In the genomic region with DNA sequence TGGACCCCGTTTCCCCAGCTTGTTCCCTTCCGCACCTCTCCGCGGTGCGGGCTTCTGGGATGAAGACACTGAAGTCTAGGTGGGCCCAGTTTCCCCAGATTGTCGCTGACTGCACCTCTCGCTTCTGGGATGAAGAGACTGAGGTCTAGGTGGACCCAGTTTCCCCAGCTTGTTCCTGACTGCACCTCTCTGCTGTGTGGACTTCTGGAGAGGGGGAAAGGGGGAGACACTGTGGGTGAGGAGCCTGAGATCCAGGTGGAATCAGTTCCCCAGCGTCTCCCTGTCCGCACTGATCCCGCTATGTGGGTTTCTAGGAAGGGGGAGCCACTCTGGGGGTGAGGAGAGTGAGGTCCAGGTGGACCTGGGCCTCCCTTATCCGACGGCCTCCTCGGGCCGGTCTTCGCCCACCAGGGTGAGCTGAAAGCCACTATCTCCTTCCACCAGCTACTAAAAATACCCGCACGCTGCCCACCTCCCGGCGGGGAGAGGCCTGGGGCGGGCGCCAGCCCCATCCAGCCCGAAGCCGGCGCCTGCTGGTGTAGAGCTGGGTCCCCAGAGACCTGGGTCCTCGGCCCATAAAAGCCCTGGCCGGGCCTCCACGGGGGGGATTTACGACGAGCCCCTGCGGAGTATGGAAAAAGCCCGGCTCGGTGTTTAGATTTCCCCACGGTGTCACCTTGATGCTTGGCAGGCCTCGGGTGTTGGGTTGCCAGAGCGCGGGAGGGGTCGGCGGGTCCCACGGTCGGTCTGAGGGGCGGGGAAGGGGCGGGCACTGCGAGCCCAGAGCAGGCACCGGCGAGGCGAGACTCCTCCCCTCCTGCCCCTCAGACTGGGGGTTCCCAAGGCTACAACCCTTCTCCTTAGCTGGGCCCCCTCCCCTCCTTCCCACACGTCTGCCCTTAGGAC, we compare ENCODE assay signal across 8 cellular contexts. TPM values are rescaled to one million over a fixed set of nuclear protein-coding genes. Genes with fewer than 3 reads are reported as not detected.
A peak's percentile ranks its signal among the peaks of the same experiment; 100 is the strongest.
DNase-seq lines count a peak whose midpoint lies in the region; ATAC-seq, FAIRE-seq and TF ChIP-seq lines count a peak whose summit lies in the region.

No MANE protein-coding gene starts in this region.

- peak overlapping the region; percentile 99 for H3K4me3 Mint-ChIP-seq in activated naive CD8-positive, alpha-beta T cell treated with anti-CD3 and anti-CD28 coated beads, Interleukin-2, amount 10 ng/mL, durations not matched to agents 7 days and 5 days

- H3K4me3 ChIP-seq in iPS-11a (ENCODE audit: low read depth, low read length) = peak overlapping the region; percentile 64

- no peak for FAIRE-seq in GM12891 (lab: Jason Lieb, UNC)

- peak overlapping the region; percentile 100 for H3K27ac Mint-ChIP-seq in activated naive CD8-positive, alpha-beta T cell treated with anti-CD3 and anti-CD28 coated beads, Interleukin-2, amount 10 ng/mL, durations not matched to agents 7 days and 5 days

- peaks cover 5% of the 10 kb centered on the region for H3K4me1 Mint-ChIP-seq in activated naive CD8-positive, alpha-beta T cell treated with anti-CD3 and anti-CD28 coated beads, Interleukin-2, amount 10 ng/mL, durations not matched to agents 7 days and 5 days

- no peak for ATAC-seq in activated naive CD8-positive, alpha-beta T cell treated with anti-CD3 and anti-CD28 coated beads, Interleukin-2, amount 10 ng/mL, durations not matched to agents 7 days and 5 days (ENCODE audit: low read depth)
- ATAC-seq in GM19397 (IDR thresholded peaks at IDR 0.05; ENCODE audit: unreplicated experiment) = no peak
- ATAC-seq in GM18498 (IDR thresholded peaks at IDR 0.05; ENCODE audit: unreplicated experiment) = no peak

- H3K36me3 Mint-ChIP-seq in activated naive CD8-positive, alpha-beta T cell treated with anti-CD3 and anti-CD28 coated beads, Interleukin-2, amount 10 ng/mL, durations not matched to agents 7 days and 5 days = peaks cover 2% of the 10 kb centered on the region

- no peaks in the 10 kb centered on the region for H3K9me3 Mint-ChIP-seq in activated naive CD8-positive, alpha-beta T cell treated with anti-CD3 and anti-CD28 coated beads, Interleukin-2, amount 10 ng/mL, durations not matched to agents 7 days and 5 days

- H3K27me3 Mint-ChIP-seq in activated naive CD8-positive, alpha-beta T cell treated with anti-CD3 and anti-CD28 coated beads, Interleukin-2, amount 10 ng/mL, durations not matched to agents 7 days and 5 days = peaks cover 2% of the 10 kb centered on the region

- DNase-seq in GM10266 (ENCODE audit: extremely low spot score) (peak; percentile 83), NCI-H2107 treated with DMSO at 0.1 percent for 48 hours (lab: John Stamatoyannopoulos, UW; ENCODE audit: unreplicated experiment) (peak; percentile 67), GM12891 (ENCODE audit: insufficient read length, low spot score) (no peak)
- DNase-seq in activated naive CD8-positive, alpha-beta T cell treated with anti-CD3 and anti-CD28 coated beads, Interleukin-2, amount 10 ng/mL, durations not matched to agents 7 days and 5 days = peak; percentile 57
- peak; percentile 68 for DNase-seq in stimulated activated CD4-positive, alpha-beta T cell treated with anti-CD3 and anti-CD28 coated beads, Interleukin-15, amount 100 ng/mL, for 24 hours

- no peak for TF ChIP-seq CTCF in GM10266 (IDR thresholded peaks at IDR 0.05; ENCODE audit: control insufficient read depth, insufficient read depth, low read depth, missing control alignments)

- no peak for TF ChIP-seq POLR2A in GM12891 (IDR thresholded peaks at IDR 0.05; ENCODE audit: low read depth, low read length)

- POLR2A ChIA-PET in activated naive CD8-positive, alpha-beta T cell treated with anti-CD3 and anti-CD28 coated beads, Interleukin-2, amount 10 ng/mL, durations not matched to agents 7 days and 5 days (lab: Charles Lee) = interaction anchor here (0.5 to 3.5 kb wide), 23 partner anchors 10 to 706 kb away, joined by 3 to 72 read pairs (median 6); partner anchors contain the start of genes CATSPERD, DUS3L, FUT6 and LONP1

TF ChIP-seq in GM12891, 5 proteins besides CTCF, POLR2A, EP300 and RAD21:
- TF ChIP-seq SPI1 (IDR thresholded peaks at IDR 0.05; ENCODE audit: low read depth, low read length) (no peak), POLR2AphosphoS5 (IDR thresholded peaks at IDR 0.05; ENCODE audit: low read depth, low read length) (no peak), TAF1 (IDR thresholded peaks at IDR 0.05; ENCODE audit: low read depth, low read length) (no peak), POU2F2 (IDR thresholded peaks at IDR 0.05; ENCODE audit: low read depth, low read length) (no peak), PAX5 (IDR thresholded peaks at IDR 0.05; ENCODE audit: insufficient read depth, low read length, severe bottlenecking) (no peak)
TF ChIP-seq in GM12891: peak in this region for 0.

RNA-seq across cellular contexts. Expression of gene FUT6, which starts 10.6 kb away (rescaled TPM):
- under 1 TPM; 0.75 to 0.91 TPM for total RNA-seq in activated naive CD8-positive, alpha-beta T cell treated with anti-CD3 and anti-CD28 coated beads, Interleukin-2, amount 10 ng/mL, durations not matched to agents 7 days and 5 days
- polyA plus RNA-seq in GM12891 (2012; ENCODE audit: low read depth, missing spikeins) = not detected

RNA-seq across cellular contexts. Expression of gene FUT3, which starts 22.3 kb away (rescaled TPM):
- total RNA-seq in activated naive CD8-positive, alpha-beta T cell treated with anti-CD3 and anti-CD28 coated beads, Interleukin-2, amount 10 ng/mL, durations not matched to agents 7 days and 5 days = not detected
- polyA plus RNA-seq in GM12891 (2012; ENCODE audit: low read depth, missing spikeins) = 0.14 TPM

RNA-seq across cellular contexts. Expression of gene NRTN, which starts 24.0 kb away (rescaled TPM):
- total RNA-seq in activated naive CD8-positive, alpha-beta T cell treated with anti-CD3 and anti-CD28 coated beads, Interleukin-2, amount 10 ng/mL, durations not matched to agents 7 days and 5 days = under 1 TPM; 0.36 to 0.45 TPM
- 0.08 TPM for polyA plus RNA-seq in GM12891 (2012; ENCODE audit: low read depth, missing spikeins)

RNA-seq across cellular contexts. Expression of gene DUS3L, which starts 38.0 kb away (rescaled TPM):
- 10 to 100 TPM; 61.0 to 62.1 TPM for total RNA-seq in activated naive CD8-positive, alpha-beta T cell treated with anti-CD3 and anti-CD28 coated beads, Interleukin-2, amount 10 ng/mL, durations not matched to agents 7 days and 5 days
- 7.6 TPM for polyA plus RNA-seq in GM12891 (2012; ENCODE audit: low read depth, missing spikeins)

RNA-seq across cellular contexts. Expression of gene FUT5, which starts 41.4 kb away (rescaled TPM):
- under 1 TPM; 0.23 to 0.30 TPM for total RNA-seq in activated naive CD8-positive, alpha-beta T cell treated with anti-CD3 and anti-CD28 coated beads, Interleukin-2, amount 10 ng/mL, durations not matched to agents 7 days and 5 days
- not detected for polyA plus RNA-seq in GM12891 (2012; ENCODE audit: low read depth, missing spikeins)
